Comparison of ENCODE assay signal across 7 cellular contexts in genomic region chr1:181033799-181034391, GRCh38. TPM values are rescaled to one million over a fixed set of nuclear protein-coding genes. Genes with fewer than 3 reads are reported as not detected.
DNase-seq lines count a peak whose midpoint lies in the region; ATAC-seq and TF ChIP-seq lines count a peak whose summit lies in the region.

MR1 (plus strand) TSS chr1:181033983; CDS start chr1:181034008, 25 bp downstream.

- DNase-seq in GF-D8 (lab: John Stamatoyannopoulos, UW) (peak; percentile 90), Peyer's patch (peak in 2 of 3 donors; percentile 52 to 60), ascending aorta (ENCODE audit: low spot score in 2 of 2) (peak in 1 of 2 donors; percentile 68), right atrium auricular region (ENCODE audit: low spot score) (no peak), sciatic nerve (ENCODE audit: low spot score) (no peak)

- peak within 1 kb of the TSS; percentile 41 to 59 (median 48) for H3K4me3 ChIP-seq in Peyer's patch
- H3K4me3 ChIP-seq in ascending aorta: peak within 1 kb of the TSS; percentile 46 to 67
- peak within 1 kb of the TSS; percentile 27 to 50 for H3K4me3 ChIP-seq in right atrium auricular region

- H3K9me3 ChIP-seq in Peyer's patch: no peaks in the 10 kb centered on the region
- no peaks in the 10 kb centered on the region for H3K9me3 ChIP-seq in ascending aorta
- no peaks in the 10 kb centered on the region for H3K9me3 ChIP-seq in right atrium auricular region

- H3K27me3 ChIP-seq in Peyer's patch (no peaks in the 10 kb centered on the region), ascending aorta (no peaks in the 10 kb centered on the region), right atrium auricular region (no peaks in the 10 kb centered on the region)

- H3K27ac ChIP-seq in Peyer's patch (peak within 1 kb of the TSS; percentile 79 to 95 (median 88)), ascending aorta (peak within 1 kb of the TSS; percentile 94 to 96), right atrium auricular region (peak within 1 kb of the TSS; percentile 92 to 93)

- intact Hi-C loops in ascending aorta (cut with DNase I): loop anchor here (1.0 to 5.0 kb wide), 3 partner anchors 12 to 122 kb away; partner anchors contain the start of genes IER5, KIAA1614 and STX6
- intact Hi-C loops in sciatic nerve (cut with DNase I): no loop called here

- H3K4me1 ChIP-seq in Peyer's patch (peaks cover 6 to 36% (median 7%) of the 10 kb centered on the region in 4 donors), ascending aorta (peaks cover 0 to 28% of the 10 kb centered on the region in 2 donors), right atrium auricular region (peaks cover 0 to 35% of the 10 kb centered on the region in 2 donors)

- peak in 1 of 2 donors; percentile 35 for TF ChIP-seq POLR2A in Peyer's patch (IDR thresholded peaks at IDR 0.05)

- TF ChIP-seq CTCF in Peyer's patch (IDR thresholded peaks at IDR 0.05) (no peak), ascending aorta (IDR thresholded peaks at IDR 0.05) (no peak), right atrium auricular region (IDR thresholded peaks at IDR 0.05) (no peak)

- peaks cover 0 to 1% (median 0%) of the 10 kb centered on the region in 3 donors for H3K36me3 ChIP-seq in Peyer's patch
- no peaks in the 10 kb centered on the region for H3K36me3 ChIP-seq in ascending aorta
- no peaks in the 10 kb centered on the region for H3K36me3 ChIP-seq in right atrium auricular region

- ATAC-seq in GM19455 (IDR thresholded peaks at IDR 0.05; ENCODE audit: unreplicated experiment): peak; percentile 96
- peak; percentile 91 for ATAC-seq in HG03469 (IDR thresholded peaks at IDR 0.05; ENCODE audit: unreplicated experiment)
- peak; percentile 97 for ATAC-seq in sciatic nerve

RNA-seq across cellular contexts. Expression of gene MR1, which starts in this region (rescaled TPM):
- 1 to 10 TPM; 4.0 to 9.7 (median 6.0) TPM for total RNA-seq in Peyer's patch
- 19.2 TPM for total RNA-seq in ascending aorta
- 1 to 10 TPM; 9.9 to 10.0 TPM for total RNA-seq in right atrium auricular region
- 17.0 TPM for total RNA-seq in sciatic nerve

Comparison
In these comparisons a context has a peak if more than half of its experiments do, and no peak if none do; other contexts are left out.
1. DNase-seq: peak in GF-D8 (single experiment) and Peyer's patch (2 of 3); none in right atrium auricular region (single experiment) and sciatic nerve (single experiment).
2. Peak in every context shown above with its lines, with median percentiles within 50 percentile points of each other: ATAC-seq, H3K27ac ChIP-seq and H3K4me3 ChIP-seq.